In genomic region chr17:2883544-2884203, GRCh38 we compare ENCODE assay signal across 9 cellular contexts.
A peak's percentile ranks its signal among the peaks of the same experiment; 100 is the strongest.
DNase-seq lines count a peak whose midpoint lies in the region; ATAC-seq and FAIRE-seq lines count a peak whose summit lies in the region.
"Had no signal": no experiment of that assay in that cellular context is flagged by ENCODE, and none has a peak within 500 bp of the region (broad histone marks: within the 10 kb centered on the region; RNA-seq: fewer than 3 reads in every experiment).

No MANE protein-coding gene starts in this region.

- peak overlapping the region; percentile 27; the same call in 1 of the 2 replicates for H3K4me3 ChIP-seq in BLaER1
- no peak overlapping the region for H3K4me3 ChIP-seq in right cardiac atrium (ENCODE audit: low read length)

- H3K27ac ChIP-seq in BLaER1 (peak overlapping the region; percentile 86), right cardiac atrium (ENCODE audit: low read length) (peak overlapping the region; percentile 42)

- intact Hi-C loops in right cardiac atrium (cut with DNase I), result no loop called here

- H4K20me1 ChIP-seq in BLaER1, result peaks cover 100% of the 10 kb centered on the region

- WGBS in right cardiac atrium, result 58% methylated on average over 10 of the region's 10 CpGs

- peak overlapping the region; percentile 69 for H3K9ac ChIP-seq in BLaER1

- H3K9me3 ChIP-seq in BLaER1 (no peaks in the 10 kb centered on the region), right cardiac atrium (ENCODE audit: control insufficient read depth, low read length) (no peaks in the 10 kb centered on the region)

- peak; percentile 90 for FAIRE-seq in HTR-8/SVneo (lab: Jason Lieb, UNC)

- no peaks in the 10 kb centered on the region for H3K27me3 ChIP-seq in BLaER1
- no peaks in the 10 kb centered on the region for H3K27me3 ChIP-seq in right cardiac atrium (ENCODE audit: control insufficient read depth, insufficient read depth)

- peak; percentile 69 to 80 for ATAC-seq in right cardiac atrium
- no peak for ATAC-seq in HG03108 (IDR thresholded peaks at IDR 0.05; ENCODE audit: unreplicated experiment)
- no peak for ATAC-seq in GM21576 (IDR thresholded peaks at IDR 0.05; ENCODE audit: unreplicated experiment)
- ATAC-seq in GM21447 (IDR thresholded peaks at IDR 0.05; ENCODE audit: unreplicated experiment), result no peak

- H3K36me3 ChIP-seq in BLaER1, result peaks cover 55% of the 10 kb centered on the region

- DNase-seq in HTR-8/SVneo (ENCODE audit: insufficient read length, low spot score), result peak; percentile 77
- DNase-seq in SHP77 treated with DMSO at 0.1 percent for 48 hours (lab: John Stamatoyannopoulos, UW), result peak; percentile 26
- peak in 1 of 3 donors; percentile 60 for DNase-seq in right cardiac atrium
- DNase-seq in glomerular visceral epithelial cell (ENCODE audit: extremely low spot score), result no peak
- DNase-seq: effector CD4-positive, alpha-beta T cell had no signal

- H3K4me2 ChIP-seq in BLaER1, result peak overlapping the region; percentile 95

- peaks cover 76% of the 10 kb centered on the region for H3K4me1 ChIP-seq in BLaER1
- H3K4me1 ChIP-seq in right cardiac atrium (ENCODE audit: control insufficient read depth, insufficient read depth, low read length), result peaks cover 4% of the 10 kb centered on the region

Comparison
In these comparisons a context has a peak if more than half of its experiments do, and no peak if none do; other contexts are left out.
1. ATAC-seq: peak in right cardiac atrium (2 of 2); none in HG03108 (single experiment), GM21576 (single experiment) and GM21447 (single experiment).